In genomic region chr2:201118121-201118956, GRCh38 we compare ENCODE assay signal across 8 cellular contexts. TPM values are rescaled to one million over a fixed set of nuclear protein-coding genes. Genes with fewer than 3 reads are reported as not detected.
DNase-seq lines count a peak whose midpoint lies in the region; ATAC-seq, FAIRE-seq and TF ChIP-seq lines count a peak whose summit lies in the region.

No MANE protein-coding gene starts in this region.

- peak overlapping the region; percentile 88 for H2AFZ ChIP-seq in neural progenitor cell (replicated peaks)

- no peak for TF ChIP-seq POLR2A in suprapubic skin (IDR thresholded peaks at IDR 0.05)

- FAIRE-seq in D721Med (lab: Jason Lieb, UNC), result no peak

- H3K27me3 ChIP-seq in HL-60 (ENCODE audit: insufficient read depth, poor library complexity, severe bottlenecking) (no peaks in the 10 kb centered on the region), neural progenitor cell (no peaks in the 10 kb centered on the region), suprapubic skin (no peaks in the 10 kb centered on the region)

- TF ChIP-seq CTCF in D721Med (IDR thresholded peaks at IDR 0.05; ENCODE audit: insufficient read depth, missing control alignments) (peak; percentile 25), HL-60 (IDR thresholded peaks at IDR 0.05; ENCODE audit: insufficient read depth, low read length) (peak; percentile 25), fibroblast of villous mesenchyme (IDR thresholded peaks at IDR 0.05; ENCODE audit: insufficient read depth, low read depth, low read length) (peak; percentile 40), neural progenitor cell (IDR thresholded peaks at IDR 0.05) (no peak), suprapubic skin (IDR thresholded peaks at IDR 0.05) (peak; percentile 38 to 40)

- no peak overlapping the region for H3K9ac ChIP-seq in neural progenitor cell

- peaks cover 19% of the 10 kb centered on the region for H3F3A ChIP-seq in neural progenitor cell (ENCODE audit: low read depth)

- no peak for TF ChIP-seq EP300 in suprapubic skin (IDR thresholded peaks at IDR 0.05)

- WGBS in suprapubic skin, result under 1% methylated on average over 43 of the region's 48 CpGs

- no peak for DNase-seq in D721Med (ENCODE audit: insufficient read length, low spot score)
- peak; percentile 92 to 95 for DNase-seq in HL-60 (ENCODE audit: low read depth in 1 of 2, low spot score in 1 of 2)
- peak; percentile 87 for DNase-seq in RKO (ENCODE audit: low spot score)
- DNase-seq in activated T-helper 9 cell treated with anti-CD3 and anti-CD28 coated beads, Interleukin-2, amount 50 U/mL, for 16 hours (ENCODE audit: low read depth), result peak; percentile 83
- DNase-seq in fibroblast of villous mesenchyme (ENCODE audit: low read depth), result peak; percentile 92
- peak; percentile 80 for DNase-seq in neural progenitor cell (ENCODE audit: low spot score)
- DNase-seq in suprapubic skin (ENCODE audit: low spot score in 2 of 2), result peak; percentile 94 to 96

- peaks cover 4% of the 10 kb centered on the region for H3K4me1 Mint-ChIP-seq in neural progenitor cell

- H3K4me1 ChIP-seq in neural progenitor cell (peaks cover 11% of the 10 kb centered on the region), suprapubic skin (peaks cover 59% of the 10 kb centered on the region)

- H3K4me3 ChIP-seq in HL-60 (replicated peaks; ENCODE audit: insufficient read depth, low read length), result peak overlapping the region; percentile 85
- H3K4me3 ChIP-seq in fibroblast of villous mesenchyme (ENCODE audit: low read depth, low read length), result peak overlapping the region; percentile 77
- peak overlapping the region; percentile 54 for H3K4me3 ChIP-seq in neural progenitor cell
- H3K4me3 ChIP-seq in suprapubic skin, result peak overlapping the region; percentile 94

- H3K4me2 ChIP-seq in neural progenitor cell, result peak overlapping the region; percentile 88

- H3K36me3 Mint-ChIP-seq in neural progenitor cell, result no peaks in the 10 kb centered on the region

- no peaks in the 10 kb centered on the region for H3K9me3 ChIP-seq in neural progenitor cell (ENCODE audit: low read depth)
- no peaks in the 10 kb centered on the region for H3K9me3 ChIP-seq in suprapubic skin

- peak overlapping the region; percentile 98 for H3K27ac ChIP-seq in HL-60 (replicated peaks)
- no peak overlapping the region for H3K27ac ChIP-seq in neural progenitor cell
- peak overlapping the region; percentile 100 for H3K27ac ChIP-seq in suprapubic skin

- H3K27me3 Mint-ChIP-seq in neural progenitor cell (ENCODE audit: insufficient read depth, low read depth), result peaks cover 2% of the 10 kb centered on the region

- H3K79me2 ChIP-seq in neural progenitor cell (ENCODE audit: low read depth), result no peaks in the 10 kb centered on the region

- no peaks in the 10 kb centered on the region for H4K20me1 ChIP-seq in neural progenitor cell (ENCODE audit: low read depth)

- peak; percentile 31 for ATAC-seq in GM19468 (IDR thresholded peaks at IDR 0.05; ENCODE audit: extremely low read depth, unreplicated experiment)

- H3K36me3 ChIP-seq in neural progenitor cell (no peaks in the 10 kb centered on the region), suprapubic skin (no peaks in the 10 kb centered on the region)

- peaks cover 6% of the 10 kb centered on the region for H3K9me3 Mint-ChIP-seq in neural progenitor cell

- H3K27ac Mint-ChIP-seq in neural progenitor cell, result no peak overlapping the region

- H3K4me3 Mint-ChIP-seq in neural progenitor cell, result peak overlapping the region; percentile 84

RNA-seq across cellular contexts. Expression of gene CFLAR, which starts 2.4 kb away (rescaled TPM):
- total RNA-seq in fibroblast of villous mesenchyme (65.1 and 143 TPM in 2 replicates), neural progenitor cell (ENCODE audit: low replicate concordance) (10.9 and 11.4 TPM in 2 replicates), suprapubic skin (100 to 1,000 TPM; 116 to 250 (median 147) TPM)

RNA-seq across cellular contexts. Expression of gene NDUFB3, which starts 46.5 kb away (rescaled TPM):
- total RNA-seq in fibroblast of villous mesenchyme (44.1 and 54.0 TPM in 2 replicates), neural progenitor cell (ENCODE audit: low replicate concordance) (50.1 and 125 TPM in 2 replicates), suprapubic skin (10 to 100 TPM; 35.2 to 42.7 (median 37.5) TPM)

RNA-seq across cellular contexts. Expression of gene HYCC2, which starts 46.9 kb away (rescaled TPM):
- total RNA-seq in fibroblast of villous mesenchyme, result 11.3 and 17.7 TPM in 2 replicates
- total RNA-seq in neural progenitor cell (ENCODE audit: low replicate concordance), result 6.8 and 9.1 TPM in 2 replicates
- 10 to 100 TPM; 11.6 to 26.8 (median 12.7) TPM for total RNA-seq in suprapubic skin
